Comparison of ENCODE assay signal across 8 cellular contexts in the genomic region with DNA sequence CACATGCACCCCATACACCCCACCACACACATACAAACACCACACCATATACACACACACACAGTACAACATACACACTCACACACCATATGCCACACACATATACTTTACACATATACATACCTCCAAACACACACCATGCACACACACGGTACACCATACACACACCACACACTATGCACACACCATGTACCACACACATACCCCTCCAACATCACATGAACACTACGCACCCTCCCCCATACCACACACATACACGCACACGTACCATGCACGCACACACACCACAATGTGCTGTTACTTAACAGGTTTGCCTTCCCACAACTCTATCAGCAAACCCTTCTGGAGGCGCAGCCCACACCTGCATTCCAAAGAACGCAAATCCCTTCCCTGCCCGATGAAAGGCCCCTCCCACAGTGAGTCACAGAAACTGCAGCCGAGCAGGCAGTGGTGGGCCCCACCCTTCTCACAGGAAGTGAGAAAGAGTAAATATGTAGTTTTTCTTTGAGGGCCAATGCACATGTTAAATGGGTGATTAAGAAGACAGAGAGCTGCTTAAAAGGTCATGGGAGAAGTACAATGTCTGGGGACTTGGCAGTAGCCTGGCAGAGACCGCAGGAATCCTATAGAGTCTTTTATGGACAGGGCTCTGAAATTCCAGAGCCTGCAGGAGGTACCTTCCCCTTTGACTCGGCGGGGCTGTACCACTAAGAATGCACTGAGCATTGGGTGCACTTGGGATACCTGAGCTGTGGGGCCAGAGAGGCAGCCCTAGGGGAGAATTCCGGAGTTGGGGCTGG. TPM values are rescaled to one million over a fixed set of nuclear protein-coding genes. Genes with fewer than 3 reads are reported as not detected.
DNase-seq lines count a peak whose midpoint lies in the region; ATAC-seq and TF ChIP-seq lines count a peak whose summit lies in the region.

No MANE protein-coding gene starts in this region.

- H3K27me3 Mint-ChIP-seq in activated CD4-positive, alpha-beta T cell treated with anti-CD3 and anti-CD28 coated beads, Interleukin-2, amount 10 ng/mL, durations not matched to agents 7 days and 5 days, result no peaks in the 10 kb centered on the region

- H3K9me3 Mint-ChIP-seq in activated CD4-positive, alpha-beta T cell treated with anti-CD3 and anti-CD28 coated beads, Interleukin-2, amount 10 ng/mL, durations not matched to agents 7 days and 5 days, result no peaks in the 10 kb centered on the region

- CTCF ChIA-PET in activated CD4-positive, alpha-beta T cell treated with anti-CD3 and anti-CD28 coated beads, Interleukin-2, amount 10 ng/mL, durations not matched to agents 7 days and 5 days (lab: Charles Lee), result interaction anchor here (0.5 to 4.5 kb wide), 7 partner anchors 10 to 130 kb away, joined by 3 to 48 read pairs (median 3); partner anchors contain the start of gene EZR

- DNase-seq in NAMALWA (ENCODE audit: low spot score) (peak; percentile 80), mucosa of descending colon (peak; percentile 89 to 94 (median 93)), GDM1 (lab: John Stamatoyannopoulos, UW) (no peak)
- peak; percentile 93 for DNase-seq in activated CD4-positive, alpha-beta T cell treated with anti-CD3 and anti-CD28 coated beads, Interleukin-2, amount 10 ng/mL, durations not matched to agents 7 days and 5 days
- peak; percentile 81 to 88 (median 81) for DNase-seq in effector memory CD4-positive, alpha-beta T cell
- peak; percentile 74 to 87 (median 79) for DNase-seq in stimulated activated naive CD4-positive, alpha-beta T cell (lab: John Stamatoyannopoulos, UW)

- H3K9me3 ChIP-seq in effector memory CD4-positive, alpha-beta T cell (ENCODE audit: control insufficient read depth, low read length), result no peaks in the 10 kb centered on the region
- H3K9me3 ChIP-seq in mucosa of descending colon, result no peaks in the 10 kb centered on the region

- H3K27ac ChIP-seq in effector memory CD4-positive, alpha-beta T cell (ENCODE audit: insufficient read depth, low read length, poor library complexity, severe bottlenecking), result peak overlapping the region; percentile 93

- H3K27me3 ChIP-seq in effector memory CD4-positive, alpha-beta T cell (replicated peaks; ENCODE audit: control insufficient read depth, insufficient read depth, low read length, poor library complexity, severe bottlenecking), result no peaks in the 10 kb centered on the region

- H3K36me3 ChIP-seq in effector memory CD4-positive, alpha-beta T cell (ENCODE audit: control insufficient read depth, insufficient read depth, low read length), result no peaks in the 10 kb centered on the region
- no peaks in the 10 kb centered on the region for H3K36me3 ChIP-seq in mucosa of descending colon (ENCODE audit: low read depth)

- peak overlapping the region; percentile 43 for H3K4me3 ChIP-seq in effector memory CD4-positive, alpha-beta T cell (ENCODE audit: insufficient read depth, low read depth, low read length, poor library complexity, severe bottlenecking)
- H3K4me3 ChIP-seq in mucosa of descending colon, result no peak overlapping the region

- POLR2A ChIA-PET in activated CD4-positive, alpha-beta T cell treated with anti-CD3 and anti-CD28 coated beads, Interleukin-2, amount 10 ng/mL, durations not matched to agents 7 days and 5 days (lab: Charles Lee), result interaction anchor here (2.6 kb wide), 1 partner anchor 16 kb away, joined by 10 read pairs; no protein-coding TSS in a partner anchor

- intact Hi-C loops in mucosa of descending colon (cut with DNase I, micrococcal nuclease), result no loop called here

- H3K36me3 Mint-ChIP-seq in activated CD4-positive, alpha-beta T cell treated with anti-CD3 and anti-CD28 coated beads, Interleukin-2, amount 10 ng/mL, durations not matched to agents 7 days and 5 days (ENCODE audit: low read depth), result peaks cover 2% of the 10 kb centered on the region

- peak; percentile 93 for ATAC-seq in GM18498 (IDR thresholded peaks at IDR 0.05; ENCODE audit: unreplicated experiment)
- ATAC-seq in HG02588 (IDR thresholded peaks at IDR 0.05; ENCODE audit: unreplicated experiment), result peak; percentile 94
- peak; percentile 86 for ATAC-seq in mucosa of descending colon

- no peak overlapping the region for H3K4me3 Mint-ChIP-seq in activated CD4-positive, alpha-beta T cell treated with anti-CD3 and anti-CD28 coated beads, Interleukin-2, amount 10 ng/mL, durations not matched to agents 7 days and 5 days

- peaks cover 54% of the 10 kb centered on the region for H3K4me1 ChIP-seq in effector memory CD4-positive, alpha-beta T cell (ENCODE audit: control insufficient read depth, insufficient read depth, low read length, poor library complexity, severe bottlenecking)
- peaks cover 44% of the 10 kb centered on the region for H3K4me1 ChIP-seq in mucosa of descending colon (ENCODE audit: low read depth)

- no peak for TF ChIP-seq CTCF in mucosa of descending colon (IDR thresholded peaks at IDR 0.05)

- no peak overlapping the region for H3K27ac Mint-ChIP-seq in activated CD4-positive, alpha-beta T cell treated with anti-CD3 and anti-CD28 coated beads, Interleukin-2, amount 10 ng/mL, durations not matched to agents 7 days and 5 days

- peaks cover 33% of the 10 kb centered on the region for H3K4me1 Mint-ChIP-seq in activated CD4-positive, alpha-beta T cell treated with anti-CD3 and anti-CD28 coated beads, Interleukin-2, amount 10 ng/mL, durations not matched to agents 7 days and 5 days

RNA-seq across cellular contexts. Expression of gene EZR, which starts 34.1 kb away (rescaled TPM):
- total RNA-seq in activated CD4-positive, alpha-beta T cell treated with anti-CD3 and anti-CD28 coated beads, Interleukin-2, amount 10 ng/mL, durations not matched to agents 7 days and 5 days, result 100 to 1,000 TPM; 201 to 210 TPM
- total RNA-seq in mucosa of descending colon, result 100 to 1,000 TPM; 220 to 421 (median 334) TPM
